In genomic region chr1:12012560-12013316, GRCh38 we compare ENCODE assay signal across 17 cellular contexts. TPM values are rescaled to one million over a fixed set of nuclear protein-coding genes. Genes with fewer than 3 reads are reported as not detected.
A peak's percentile ranks its signal among the peaks of the same experiment; 100 is the strongest.
DNase-seq lines count a peak whose midpoint lies in the region; ATAC-seq and TF ChIP-seq lines count a peak whose summit lies in the region.
"Had no signal": no experiment of that assay in that cellular context is flagged by ENCODE, and none has a peak within 500 bp of the region (broad histone marks: within the 10 kb centered on the region; RNA-seq: fewer than 3 reads in every experiment).

No MANE protein-coding gene starts in this region.

- DNase-seq in natural killer cell treated with Interleukin-12 subunit alpha and Interleukin-12 subunit beta and Interleukin-15 and Interleukin-18, amount 100 ng/mL, for 72 hours (ENCODE audit: low spot score): no peak
- DNase-seq in natural killer cell (no peak), right atrium auricular region (ENCODE audit: low spot score) (no peak), activated gamma-delta T cell (lab: John Stamatoyannopoulos, UW) (no peak)
- DNase-seq: activated effector memory CD4-positive, alpha-beta T cell treated with Interleukin-2 at 50 U/mL for 16 hours; BE2C; brain microvascular endothelial cell; DMS79 treated with DMSO at 0.1 percent for 48 hours; GOT3; NCI-H2029; right lobe of liver; stimulated activated CD4-positive, alpha-beta T cell treated with anti-CD3 and anti-CD28 coated beads, Interleukin-4, amount 100 ng/mL, for 4 hours had no signal

- peak in 1 of 2 donors; percentile 64 for ATAC-seq in natural killer cell treated with Interleukin-12 subunit alpha and Interleukin-12 subunit beta and Interleukin-15 and Interleukin-18, amount 100 ng/mL, for 72 hours
- ATAC-seq in natural killer cell (no peak), GM18498 (IDR thresholded peaks at IDR 0.05; ENCODE audit: unreplicated experiment) (no peak), GM19023 (IDR thresholded peaks at IDR 0.05; ENCODE audit: unreplicated experiment) (no peak)
- ATAC-seq: left lung had no signal

- peaks cover 14 to 29% of the 10 kb centered on the region in 2 donors for H3K4me1 Mint-ChIP-seq in natural killer cell treated with Interleukin-12 subunit alpha and Interleukin-12 subunit beta and Interleukin-15 and Interleukin-18, amount 100 ng/mL, for 72 hours (ENCODE audit: low read depth in 2 of 2)
- peaks cover 0 to 5% of the 10 kb centered on the region in 2 donors for H3K4me1 Mint-ChIP-seq in natural killer cell
- peaks cover 38% of the 10 kb centered on the region for H3K4me1 Mint-ChIP-seq in T-helper 1 cell treated with Interleukin-12 subunit alpha and Interleukin-12 subunit beta and Interleukin-4 antibody, amounts not matched to agents 30 μg/mL and 1 μg/mL, for 36 hours (ENCODE audit: low read depth)

- intact Hi-C loops in natural killer cell (cut with micrococcal nuclease): no loop called here

- no peak overlapping the region for H3K4me3 ChIP-seq in right atrium auricular region
- H3K4me3 ChIP-seq: left lung, right lobe of liver had no signal

- TF ChIP-seq CTCF in natural killer cell (IDR thresholded peaks at IDR 0.05) (no peak), right atrium auricular region (IDR thresholded peaks at IDR 0.05) (no peak)

- no peaks in the 10 kb centered on the region for H3K27me3 Mint-ChIP-seq in natural killer cell treated with Interleukin-12 subunit alpha and Interleukin-12 subunit beta and Interleukin-15 and Interleukin-18, amount 100 ng/mL, for 72 hours
- H3K27me3 Mint-ChIP-seq in natural killer cell (ENCODE audit: low read depth in 2 of 2): no peaks in the 10 kb centered on the region
- H3K27me3 Mint-ChIP-seq in T-helper 1 cell treated with Interleukin-12 subunit alpha and Interleukin-12 subunit beta and Interleukin-4 antibody, amounts not matched to agents 30 μg/mL and 1 μg/mL, for 36 hours (ENCODE audit: low read depth): no peaks in the 10 kb centered on the region

- H3K4me3 Mint-ChIP-seq in natural killer cell treated with Interleukin-12 subunit alpha and Interleukin-12 subunit beta and Interleukin-15 and Interleukin-18, amount 100 ng/mL, for 72 hours: peak overlapping the region; percentile 80
- no peak overlapping the region for H3K4me3 Mint-ChIP-seq in natural killer cell
- H3K4me3 Mint-ChIP-seq in T-helper 1 cell treated with Interleukin-12 subunit alpha and Interleukin-12 subunit beta and Interleukin-4 antibody, amounts not matched to agents 30 μg/mL and 1 μg/mL, for 36 hours: no peak overlapping the region
- H3K4me3 Mint-ChIP-seq: neural crest cell had no signal

- H3K36me3 ChIP-seq in right atrium auricular region: peaks cover 55% of the 10 kb centered on the region

- H3K9me3 ChIP-seq in right atrium auricular region: no peaks in the 10 kb centered on the region
- H3K9me3 ChIP-seq: BE2C, left lung, right lobe of liver had no signal

- no peaks in the 10 kb centered on the region for H3K9me3 Mint-ChIP-seq in natural killer cell treated with Interleukin-12 subunit alpha and Interleukin-12 subunit beta and Interleukin-15 and Interleukin-18, amount 100 ng/mL, for 72 hours
- no peaks in the 10 kb centered on the region for H3K9me3 Mint-ChIP-seq in natural killer cell
- H3K9me3 Mint-ChIP-seq in T-helper 1 cell treated with Interleukin-12 subunit alpha and Interleukin-12 subunit beta and Interleukin-4 antibody, amounts not matched to agents 30 μg/mL and 1 μg/mL, for 36 hours: no peaks in the 10 kb centered on the region
- H3K9me3 Mint-ChIP-seq: neural crest cell had no signal

- H3K27ac ChIP-seq in right atrium auricular region: peak overlapping the region; percentile 10 to 54
- H3K27ac ChIP-seq: brain microvascular endothelial cell, left lung, right lobe of liver had no signal

- H3K4me1 ChIP-seq in right atrium auricular region: peaks cover 0 to 29% of the 10 kb centered on the region in 2 donors
- H3K4me1 ChIP-seq: BE2C, right lobe of liver had no signal

- no peaks in the 10 kb centered on the region for H3K27me3 ChIP-seq in right atrium auricular region
- H3K27me3 ChIP-seq: BE2C, brain microvascular endothelial cell, left lung, right lobe of liver had no signal

- peaks cover 6% of the 10 kb centered on the region for H3K36me3 Mint-ChIP-seq in natural killer cell treated with Interleukin-12 subunit alpha and Interleukin-12 subunit beta and Interleukin-15 and Interleukin-18, amount 100 ng/mL, for 72 hours
- peaks cover 2% of the 10 kb centered on the region for H3K36me3 Mint-ChIP-seq in natural killer cell
- H3K36me3 Mint-ChIP-seq in T-helper 1 cell treated with Interleukin-12 subunit alpha and Interleukin-12 subunit beta and Interleukin-4 antibody, amounts not matched to agents 30 μg/mL and 1 μg/mL, for 36 hours (ENCODE audit: low read depth): peaks cover 45% of the 10 kb centered on the region

- peak overlapping the region; percentile 85 to 86 for H3K27ac Mint-ChIP-seq in natural killer cell treated with Interleukin-12 subunit alpha and Interleukin-12 subunit beta and Interleukin-15 and Interleukin-18, amount 100 ng/mL, for 72 hours
- H3K27ac Mint-ChIP-seq in natural killer cell: no peak overlapping the region
- H3K27ac Mint-ChIP-seq in T-helper 1 cell treated with Interleukin-12 subunit alpha and Interleukin-12 subunit beta and Interleukin-4 antibody, amounts not matched to agents 30 μg/mL and 1 μg/mL, for 36 hours: peak overlapping the region; percentile 85

RNA-seq across cellular contexts. Expression of gene MIIP, which starts 6.6 kb away (rescaled TPM):
- 100 to 1,000 TPM in 1 of 2 donors, 10 to 100 TPM in 1; 52.5 to 118 TPM for total RNA-seq in natural killer cell treated with Interleukin-12 subunit alpha and Interleukin-12 subunit beta and Interleukin-15 and Interleukin-18, amount 100 ng/mL, for 72 hours
- total RNA-seq in natural killer cell (10 to 100 TPM; 27.2 to 28.5 (median 27.9) TPM), right atrium auricular region (10 to 100 TPM; 19.1 to 31.0 TPM)

RNA-seq across cellular contexts. Expression of gene MFN2, which starts 32.5 kb away (rescaled TPM):
- 100 to 1,000 TPM in 1 of 2 donors, 10 to 100 TPM in 1; 75.2 to 101 TPM for total RNA-seq in natural killer cell treated with Interleukin-12 subunit alpha and Interleukin-12 subunit beta and Interleukin-15 and Interleukin-18, amount 100 ng/mL, for 72 hours
- total RNA-seq in natural killer cell (10 to 100 TPM; 54.7 to 65.9 (median 55.8) TPM), right atrium auricular region (100 to 1,000 TPM; 367 to 466 TPM)

RNA-seq across cellular contexts. Expression of gene TNFRSF8, which starts 50.4 kb away (rescaled TPM):
- total RNA-seq in natural killer cell treated with Interleukin-12 subunit alpha and Interleukin-12 subunit beta and Interleukin-15 and Interleukin-18, amount 100 ng/mL, for 72 hours: 10 to 100 TPM; 16.3 to 77.3 TPM
- total RNA-seq in natural killer cell: 1 to 10 TPM in 1 of 3 donors, under 1 TPM in 2; 0.34 to 1.7 (median 0.50) TPM
- 1 to 10 TPM; 3.0 to 6.0 TPM for total RNA-seq in right atrium auricular region
- total RNA-seq: neural crest cell had no signal

Comparison
In these comparisons a context has a peak if more than half of its experiments do, and no peak if none do; other contexts are left out.
1. H3K27ac Mint-ChIP-seq: peak in natural killer cell treated with Interleukin-12 subunit alpha and Interleukin-12 subunit beta and Interleukin-15 and Interleukin-18, amount 100 ng/mL, for 72 hours (2 of 2) and T-helper 1 cell treated with Interleukin-12 subunit alpha and Interleukin-12 subunit beta and Interleukin-4 antibody, amounts not matched to agents 30 μg/mL and 1 μg/mL, for 36 hours (single experiment); none in natural killer cell (0 of 2).